ENCODE assay signal across 15 cellular contexts in genomic region chr14:32205984-32206383, GRCh38. TPM values are rescaled to one million over a fixed set of nuclear protein-coding genes. Genes with fewer than 3 reads are reported as not detected.
DNase-seq lines count a peak whose midpoint lies in the region; ATAC-seq lines count a peak whose summit lies in the region.
"Had no signal": no experiment of that assay in that cellular context is flagged by ENCODE, and none has a peak within 500 bp of the region (broad histone marks: within the 10 kb centered on the region; RNA-seq: fewer than 3 reads in every experiment).

No MANE protein-coding gene starts in this region.

- intact Hi-C loops in activated CD4-positive, alpha-beta memory T cell treated with anti-CD3 and anti-CD28 coated beads for 36 hours (cut with micrococcal nuclease), result loop anchor here (10.0 kb wide), 1 partner anchor 729 kb away; the partner anchor contains the start of gene NPAS3

- peaks cover 4% of the 10 kb centered on the region for H3K27me3 Mint-ChIP-seq in activated CD4-positive, alpha-beta memory T cell treated with anti-CD3 and anti-CD28 coated beads for 36 hours
- peaks cover 13% of the 10 kb centered on the region for H3K27me3 Mint-ChIP-seq in activated CD4-positive, alpha-beta memory T cell treated with anti-CD3 and anti-CD28 coated beads, Interleukin-2, amount 10 ng/mL, durations not matched to agents 7 days and 5 days
- no peaks in the 10 kb centered on the region for H3K27me3 Mint-ChIP-seq in stimulated activated memory B cell treated with anti-CD40 and anti-IgM and Interleukin-4, amounts not matched to agents 10 μg/mL and 1 μg/mL and 100 μg/mL, for 72 hours

- peak; percentile 32 for DNase-seq in activated CD4-positive, alpha-beta memory T cell treated with anti-CD3 and anti-CD28 coated beads for 36 hours
- no peak for DNase-seq in activated CD4-positive, alpha-beta memory T cell treated with anti-CD3 and anti-CD28 coated beads, Interleukin-2, amount 10 ng/mL, durations not matched to agents 7 days and 5 days
- DNase-seq in RPMI8226, result peak; percentile 72
- DNase-seq: ACHN, DND-41, NCI-H1105 treated with DMSO at 0.1 percent for 48 hours had no signal

- no peak overlapping the region for H3K4me3 Mint-ChIP-seq in activated CD4-positive, alpha-beta memory T cell treated with anti-CD3 and anti-CD28 coated beads for 36 hours
- no peak overlapping the region for H3K4me3 Mint-ChIP-seq in activated CD4-positive, alpha-beta memory T cell treated with anti-CD3 and anti-CD28 coated beads, Interleukin-2, amount 10 ng/mL, durations not matched to agents 7 days and 5 days
- H3K4me3 Mint-ChIP-seq in stimulated activated memory B cell treated with anti-CD40 and anti-IgM and Interleukin-4, amounts not matched to agents 10 μg/mL and 1 μg/mL and 100 μg/mL, for 72 hours, result peak overlapping the region; percentile 20
- H3K4me3 Mint-ChIP-seq: T-helper 1 cell treated with Interleukin-12 subunit alpha and Interleukin-12 subunit beta and Interleukin-4 antibody, amounts not matched to agents 30 μg/mL and 1 μg/mL, for 36 hours had no signal

- POLR2A ChIA-PET in activated CD4-positive, alpha-beta memory T cell treated with anti-CD3 and anti-CD28 coated beads for 36 hours (lab: Charles Lee), result no interaction called here
- POLR2A ChIA-PET in activated CD4-positive, alpha-beta memory T cell treated with anti-CD3 and anti-CD28 coated beads, Interleukin-2, amount 10 ng/mL, durations not matched to agents 7 days and 5 days (lab: Charles Lee), result no interaction called here

- H3K27ac Mint-ChIP-seq in activated CD4-positive, alpha-beta memory T cell treated with anti-CD3 and anti-CD28 coated beads for 36 hours, result no peak overlapping the region
- no peak overlapping the region for H3K27ac Mint-ChIP-seq in activated CD4-positive, alpha-beta memory T cell treated with anti-CD3 and anti-CD28 coated beads, Interleukin-2, amount 10 ng/mL, durations not matched to agents 7 days and 5 days
- H3K27ac Mint-ChIP-seq in stimulated activated memory B cell treated with anti-CD40 and anti-IgM and Interleukin-4, amounts not matched to agents 10 μg/mL and 1 μg/mL and 100 μg/mL, for 72 hours, result peak overlapping the region; percentile 84
- H3K27ac Mint-ChIP-seq: T-helper 1 cell treated with Interleukin-12 subunit alpha and Interleukin-12 subunit beta and Interleukin-4 antibody, amounts not matched to agents 30 μg/mL and 1 μg/mL, for 36 hours had no signal

- CTCF ChIA-PET in activated CD4-positive, alpha-beta memory T cell treated with anti-CD3 and anti-CD28 coated beads for 36 hours (lab: Charles Lee), result interaction anchor here (0.9 to 1.6 kb wide), 5 partner anchors 46 to 135 kb away, joined by 3 to 4 read pairs (median 3); no protein-coding TSS in a partner anchor
- CTCF ChIA-PET in activated CD4-positive, alpha-beta memory T cell treated with anti-CD3 and anti-CD28 coated beads, Interleukin-2, amount 10 ng/mL, durations not matched to agents 7 days and 5 days (lab: Charles Lee), result no interaction called here

- no peaks in the 10 kb centered on the region for H3K9me3 Mint-ChIP-seq in activated CD4-positive, alpha-beta memory T cell treated with anti-CD3 and anti-CD28 coated beads for 36 hours
- no peaks in the 10 kb centered on the region for H3K9me3 Mint-ChIP-seq in activated CD4-positive, alpha-beta memory T cell treated with anti-CD3 and anti-CD28 coated beads, Interleukin-2, amount 10 ng/mL, durations not matched to agents 7 days and 5 days
- H3K9me3 Mint-ChIP-seq in stimulated activated memory B cell treated with anti-CD40 and anti-IgM and Interleukin-4, amounts not matched to agents 10 μg/mL and 1 μg/mL and 100 μg/mL, for 72 hours, result no peaks in the 10 kb centered on the region
- H3K9me3 Mint-ChIP-seq: T-helper 1 cell treated with Interleukin-12 subunit alpha and Interleukin-12 subunit beta and Interleukin-4 antibody, amounts not matched to agents 30 μg/mL and 1 μg/mL, for 36 hours had no signal

- peaks cover 38% of the 10 kb centered on the region for H3K4me1 Mint-ChIP-seq in activated CD4-positive, alpha-beta memory T cell treated with anti-CD3 and anti-CD28 coated beads for 36 hours (ENCODE audit: low read depth)
- peaks cover 37% of the 10 kb centered on the region for H3K4me1 Mint-ChIP-seq in activated CD4-positive, alpha-beta memory T cell treated with anti-CD3 and anti-CD28 coated beads, Interleukin-2, amount 10 ng/mL, durations not matched to agents 7 days and 5 days
- H3K4me1 Mint-ChIP-seq in stimulated activated memory B cell treated with anti-CD40 and anti-IgM and Interleukin-4, amounts not matched to agents 10 μg/mL and 1 μg/mL and 100 μg/mL, for 72 hours, result peaks cover 39% of the 10 kb centered on the region

- peak; percentile 16 for ATAC-seq in HG03103 (IDR thresholded peaks at IDR 0.05; ENCODE audit: low read depth, unreplicated experiment)
- ATAC-seq in stimulated activated memory B cell treated with anti-CD40 and anti-IgM and Interleukin-4, amounts not matched to agents 10 μg/mL and 1 μg/mL and 100 μg/mL, for 72 hours, result peak; percentile 54
- ATAC-seq in HG02571 (IDR thresholded peaks at IDR 0.05; ENCODE audit: unreplicated experiment), result no peak
- no peak for ATAC-seq in HG02763 (IDR thresholded peaks at IDR 0.05; ENCODE audit: unreplicated experiment)
- no peak for ATAC-seq in GM19324 (IDR thresholded peaks at IDR 0.05; ENCODE audit: low FRiP score, unreplicated experiment)
- ATAC-seq: gastroesophageal sphincter had no signal

- peaks cover 2% of the 10 kb centered on the region for H3K36me3 Mint-ChIP-seq in activated CD4-positive, alpha-beta memory T cell treated with anti-CD3 and anti-CD28 coated beads for 36 hours
- peaks cover 4% of the 10 kb centered on the region for H3K36me3 Mint-ChIP-seq in activated CD4-positive, alpha-beta memory T cell treated with anti-CD3 and anti-CD28 coated beads, Interleukin-2, amount 10 ng/mL, durations not matched to agents 7 days and 5 days (ENCODE audit: low read depth)
- H3K36me3 Mint-ChIP-seq in stimulated activated memory B cell treated with anti-CD40 and anti-IgM and Interleukin-4, amounts not matched to agents 10 μg/mL and 1 μg/mL and 100 μg/mL, for 72 hours, result no peaks in the 10 kb centered on the region

RNA-seq across cellular contexts. Expression of gene RNU6-8, which starts 2.9 kb away (rescaled TPM):
- not detected for total RNA-seq in activated CD4-positive, alpha-beta memory T cell treated with anti-CD3 and anti-CD28 coated beads for 36 hours
- total RNA-seq in activated CD4-positive, alpha-beta memory T cell treated with anti-CD3 and anti-CD28 coated beads, Interleukin-2, amount 10 ng/mL, durations not matched to agents 7 days and 5 days, result not detected
- total RNA-seq: gastroesophageal sphincter, myocyte, upper lobe of left lung had no signal

RNA-seq across cellular contexts. Expression of gene RNU6-7, which starts 4.1 kb away (rescaled TPM):
- total RNA-seq in activated CD4-positive, alpha-beta memory T cell treated with anti-CD3 and anti-CD28 coated beads for 36 hours, result not detected
- not detected for total RNA-seq in activated CD4-positive, alpha-beta memory T cell treated with anti-CD3 and anti-CD28 coated beads, Interleukin-2, amount 10 ng/mL, durations not matched to agents 7 days and 5 days
- total RNA-seq: gastroesophageal sphincter, myocyte, upper lobe of left lung had no signal

Comparison
In these comparisons a context has a peak if more than half of its experiments do, and no peak if none do; other contexts are left out.
1. ATAC-seq: peak in HG03103 (single experiment) and stimulated activated memory B cell treated with anti-CD40 and anti-IgM and Interleukin-4, amounts not matched to agents 10 μg/mL and 1 μg/mL and 100 μg/mL, for 72 hours (single experiment); none in HG02571 (single experiment), HG02763 (single experiment) and GM19324 (single experiment).